ENCODE assay signal across 22 cellular contexts in genomic region chr17:48202945-48203344, GRCh38.
"Had no signal": no experiment of that assay in that cellular context is flagged by ENCODE, and none has a peak within 500 bp of the region (broad histone marks: within the 10 kb centered on the region; RNA-seq: fewer than 3 reads in every experiment).

No MANE protein-coding gene starts in this region.

- H3K4me3 ChIP-seq: breast epithelium, coronary artery, esophagus squamous epithelium, gastrocnemius medialis, right lobe of liver, skin epidermis had no signal

- H3K27ac ChIP-seq: breast epithelium, coronary artery, esophagus squamous epithelium, gastrocnemius medialis, right lobe of liver, skin epidermis, WERI-Rb-1 had no signal

- H3K4me1 Mint-ChIP-seq: neural crest cell had no signal

- H3K4me1 ChIP-seq: breast epithelium, esophagus squamous epithelium, gastrocnemius medialis had no signal

- ATAC-seq: activated CD8-positive, alpha-beta T cell treated with anti-CD3 and anti-CD28 coated beads, Interleukin-2, amount 10 ng/mL, durations not matched to agents 7 days and 5 days; gastrocnemius medialis; right lobe of liver; stimulated activated naive B cell treated with anti-CD40 and anti-IgM and Interleukin-4, amounts not matched to agents 10 μg/mL and 1 μg/mL and 100 μg/mL, for 72 hours had no signal

- H3K4me3 Mint-ChIP-seq: activated CD8-positive, alpha-beta T cell treated with anti-CD3 and anti-CD28 coated beads, Interleukin-2, amount 10 ng/mL, durations not matched to agents 7 days and 5 days; activated naive CD8-positive, alpha-beta T cell treated with anti-CD3 and anti-CD28 coated beads, Interleukin-2, amount 10 ng/mL, durations not matched to agents 7 days and 5 days; memory B cell; neural crest cell; stimulated activated naive B cell treated with anti-CD40 and anti-IgM and Interleukin-4, amounts not matched to agents 10 μg/mL and 1 μg/mL and 100 μg/mL, for 72 hours; T-helper 2 cell treated with Interferon-gamma antibody and Interleukin-4, amounts not matched to agents 5 μg/mL and 100 μg/mL, for 36 hours; type B pancreatic cell had no signal

- H3K36me3 ChIP-seq: breast epithelium, esophagus squamous epithelium, gastrocnemius medialis, right lobe of liver, WERI-Rb-1 had no signal

- H3K36me3 Mint-ChIP-seq: type B pancreatic cell had no signal

- H3K9me3 Mint-ChIP-seq: activated naive CD8-positive, alpha-beta T cell treated with anti-CD3 and anti-CD28 coated beads, Interleukin-2, amount 10 ng/mL, durations not matched to agents 7 days and 5 days; activated T-helper 2 cell treated with anti-CD3 and anti-CD28 coated beads, Interferon-gamma antibody, Interleukin-2, Interleukin-4, amounts not matched to agents 10 μg/mL and 5 μg/mL and 100 μg/mL, durations not matched to agents 14 hours and 24 hours and 36 hours; memory B cell; neural crest cell; stimulated activated naive B cell treated with anti-CD40 and anti-IgM and Interleukin-4, amounts not matched to agents 10 μg/mL and 1 μg/mL and 100 μg/mL, for 72 hours; T-helper 2 cell treated with Interferon-gamma antibody and Interleukin-4, amounts not matched to agents 5 μg/mL and 100 μg/mL, for 36 hours; type B pancreatic cell had no signal

- H3K9me3 ChIP-seq: breast epithelium, esophagus squamous epithelium, gastrocnemius medialis, right lobe of liver had no signal

- DNase-seq: activated CD4-positive, alpha-beta T cell treated with anti-CD3 and anti-CD28 coated beads for 1 hour; activated CD4-positive, alpha-beta T cell treated with anti-CD3 and anti-CD28 coated beads, Interleukin-2, amount 50 U/mL, for 1 hour; activated CD8-positive, alpha-beta T cell treated with anti-CD3 and anti-CD28 coated beads, Interleukin-2, amount 10 ng/mL, durations not matched to agents 7 days and 5 days; activated naive CD4-positive, alpha-beta T cell treated with Interleukin-2 at 50 U/mL for 16 hours; activated naive CD8-positive, alpha-beta T cell treated with anti-CD3 and anti-CD28 coated beads, Interleukin-2, amount 10 ng/mL, durations not matched to agents 7 days and 5 days; amniotic stem cell; esophagus squamous epithelium; gastrocnemius medialis; hippocampal formation; occipital lobe; right lobe of liver; stimulated activated CD4-positive, alpha-beta T cell treated with anti-CD3 and anti-CD28 coated beads, Interleukin-15, amount 100 ng/mL, for 24 hours; stimulated activated naive B cell treated with anti-CD40 and anti-IgM and Interleukin-4, amounts not matched to agents 10 μg/mL and 1 μg/mL and 100 μg/mL, for 72 hours; WERI-Rb-1 had no signal

- H3K27ac Mint-ChIP-seq: activated CD8-positive, alpha-beta T cell treated with anti-CD3 and anti-CD28 coated beads, Interleukin-2, amount 10 ng/mL, durations not matched to agents 7 days and 5 days; activated naive CD8-positive, alpha-beta T cell treated with anti-CD3 and anti-CD28 coated beads, Interleukin-2, amount 10 ng/mL, durations not matched to agents 7 days and 5 days; activated T-helper 2 cell treated with anti-CD3 and anti-CD28 coated beads, Interferon-gamma antibody, Interleukin-2, Interleukin-4, amounts not matched to agents 10 μg/mL and 5 μg/mL and 100 μg/mL, durations not matched to agents 14 hours and 24 hours and 36 hours; memory B cell; stimulated activated naive B cell treated with anti-CD40 and anti-IgM and Interleukin-4, amounts not matched to agents 10 μg/mL and 1 μg/mL and 100 μg/mL, for 72 hours; T-helper 2 cell treated with Interferon-gamma antibody and Interleukin-4, amounts not matched to agents 5 μg/mL and 100 μg/mL, for 36 hours; type B pancreatic cell had no signal

- H3K27me3 Mint-ChIP-seq: activated naive CD8-positive, alpha-beta T cell treated with anti-CD3 and anti-CD28 coated beads, Interleukin-2, amount 10 ng/mL, durations not matched to agents 7 days and 5 days had no signal

- H3K27me3 ChIP-seq: breast epithelium, right lobe of liver had no signal
